In genomic region chr18:24417465-24417864, GRCh38 we compare ENCODE assay signal across 23 cellular contexts. TPM values are rescaled to one million over a fixed set of nuclear protein-coding genes. Genes with fewer than 3 reads are reported as not detected.
DNase-seq lines count a peak whose midpoint lies in the region; ATAC-seq, FAIRE-seq and TF ChIP-seq lines count a peak whose summit lies in the region.
"Had no signal": no experiment of that assay in that cellular context is flagged by ENCODE, and none has a peak within 500 bp of the region (broad histone marks: within the 10 kb centered on the region; RNA-seq: fewer than 3 reads in every experiment).

No MANE protein-coding gene starts in this region.

- H3K18ac ChIP-seq in H1 (ENCODE audit: extremely low read depth, low read length): no peak overlapping the region

- H3K4me3 ChIP-seq in GM23338 (no peak overlapping the region), H1 (ENCODE audit: extremely low read depth in 1 of 4, insufficient read depth in 2 of 4, low read depth in 3 of 4, low read length in 4 of 4) (no peak overlapping the region), neuron (ENCODE audit: low read length) (no peak overlapping the region)
- H3K4me3 ChIP-seq: A549, K562 had no signal

- no peak overlapping the region for H3K9ac ChIP-seq in H1 (replicated peaks in 1 of 4; ENCODE audit: extremely low read depth in 1 of 4, low read depth in 3 of 4, low read length in 3 of 4)

- H3K27ac ChIP-seq in GM23338 (ENCODE audit: low read depth): no peak overlapping the region
- H3K27ac ChIP-seq in H1 (ENCODE audit: low read depth, low read length): no peak overlapping the region
- H3K27ac ChIP-seq: 22Rv1, A549, C4-2B had no signal

- H3K36me3 ChIP-seq in GM23338 (ENCODE audit: insufficient read depth): no peaks in the 10 kb centered on the region
- no peaks in the 10 kb centered on the region for H3K36me3 ChIP-seq in H1 (ENCODE audit: control insufficient read depth in 2 of 4, insufficient read depth in 4 of 4, low read length in 3 of 4)
- H3K36me3 ChIP-seq in neuron (ENCODE audit: insufficient read depth, low read length): no peaks in the 10 kb centered on the region

- no peak for TF ChIP-seq RAD21 in H1 (IDR thresholded peaks at IDR 0.05 in 1 of 2, conservative IDR thresholded peaks at IDR 0.05 in 1 of 2; ENCODE audit: low read depth in 2 of 2, low read length in 2 of 2)

- H3K4ac ChIP-seq in H1 (replicated peaks; ENCODE audit: insufficient read length, low read depth, low read length): no peak overlapping the region

- no peak overlapping the region for H3K4me3 Mint-ChIP-seq in GM23338
- H3K4me3 Mint-ChIP-seq: CD4-positive, alpha-beta T cell had no signal

- no peak overlapping the region for H3K56ac ChIP-seq in H1 (replicated peaks; ENCODE audit: insufficient read length, low read depth, low read length)

- no peak overlapping the region for H2BK12ac ChIP-seq in H1 (ENCODE audit: low read depth, low read length)

- no peak for FAIRE-seq in H1 (lab: Jason Lieb, UNC)
- FAIRE-seq: A549, D721Med, G401.6, GM12892, GM18507, H54, HTR-8/SVneo, K562 had no signal

- 86% methylated on average over 3 of the region's 3 CpGs; no CpG with 5 or more reads in 1 of the 2 experiments for WGBS in H1 (ENCODE audit: extremely low coverage in 1 of 2, insufficient coverage in 1 of 2, insufficient read length in 1 of 2, insufficient replicate concordance in 2 of 2, low coverage in 1 of 2, low lambda C conversion rate in 2 of 2, missing lambda C conversion rate in 1 of 2), 2 experiments

- CTCF ChIA-PET in H1 (lab: Charles Lee; ENCODE audit: partially characterized antibody): interaction anchor here (0.8 to 6.4 kb wide), 5 partner anchors 11 to 241 kb away, joined by 3 to 107 read pairs (median 4); no protein-coding TSS in a partner anchor

- H3K23ac ChIP-seq in H1 (ENCODE audit: insufficient read length): no peak overlapping the region

- no peaks in the 10 kb centered on the region for H3K79me2 ChIP-seq in GM23338 (replicated peaks; ENCODE audit: insufficient read depth)
- no peaks in the 10 kb centered on the region for H3K79me2 ChIP-seq in H1 (ENCODE audit: control insufficient read depth in 1 of 2, insufficient read depth in 2 of 2, low read length in 2 of 2)

- H3K36me3 Mint-ChIP-seq in GM23338 (ENCODE audit: low read depth): no peaks in the 10 kb centered on the region

- H3K9me2 ChIP-seq in GM23338 (ENCODE audit: insufficient read depth): no peaks in the 10 kb centered on the region

- POLR2A ChIA-PET in H1 (lab: Charles Lee; ENCODE audit: partially characterized antibody): interaction anchor here (1.7 to 2.1 kb wide), 2 partner anchors 9 to 10 kb away, joined by 5 to 10 read pairs; partner anchors contain the start of gene IMPACT

- no peaks in the 10 kb centered on the region for H3K9me3 Mint-ChIP-seq in GM23338
- H3K9me3 Mint-ChIP-seq: CD4-positive, alpha-beta T cell had no signal

- TF ChIP-seq CTCF in GM23338 (conservative IDR thresholded peaks at IDR 0.05; ENCODE audit: low read depth in 2 of 2): no peak
- no peak for TF ChIP-seq CTCF in H1 (IDR thresholded peaks at IDR 0.05; ENCODE audit: control extremely low read depth in 1 of 3, insufficient read depth in 1 of 3, low read depth in 1 of 3, low read length in 3 of 3)

- H3K9me3 ChIP-seq in H1 (ENCODE audit: insufficient read depth in 2 of 2, low read depth in 1 of 2, low read length in 1 of 2) (no peaks in the 10 kb centered on the region), neuron (ENCODE audit: low read length) (no peaks in the 10 kb centered on the region)
- H3K9me3 ChIP-seq: A549, Caco-2 had no signal

- no peak overlapping the region for H4K91ac ChIP-seq in H1 (replicated peaks; ENCODE audit: insufficient read length, low read length)

- H3K4me1 Mint-ChIP-seq in GM23338: peaks cover 3% of the 10 kb centered on the region

- no peak overlapping the region for H3K14ac ChIP-seq in H1 (ENCODE audit: insufficient read length)

- H3F3A ChIP-seq in GM23338 (replicated peaks; ENCODE audit: low read depth): 0 out of 2 replicates have a peak, but pooled peaks cover 3% of the 10 kb centered on the region

- no peaks in the 10 kb centered on the region for H3K27me3 ChIP-seq in GM23338 (ENCODE audit: insufficient read depth)
- H3K27me3 ChIP-seq in H1 (replicated peaks in 1 of 4; ENCODE audit: control insufficient read depth in 3 of 4, extremely low read depth in 1 of 4, insufficient read depth in 3 of 4, low read length in 3 of 4): no peaks in the 10 kb centered on the region
- H3K27me3 ChIP-seq in neuron (ENCODE audit: insufficient read depth, low read length): no peaks in the 10 kb centered on the region

- no peak overlapping the region for H3K27ac Mint-ChIP-seq in GM23338
- H3K27ac Mint-ChIP-seq: CD4-positive, alpha-beta T cell had no signal

- DNase-seq in GM23338 (ENCODE audit: low spot score): no peak
- no peak for DNase-seq in H1 (ENCODE audit: low read depth in 1 of 2, low spot score in 2 of 2)
- no peak for DNase-seq in NCI-H446 (lab: John Stamatoyannopoulos, UW)
- DNase-seq in islet precursor cell: no peak
- DNase-seq: AML-193; Caco-2; CD4-positive, alpha-beta T cell; HCEC 1CT; IMR-90 had no signal

- no peaks in the 10 kb centered on the region for H3K23me2 ChIP-seq in H1 (ENCODE audit: low read depth, low read length)

- H2BK15ac ChIP-seq in H1 (ENCODE audit: low read length): no peak overlapping the region

- TF ChIP-seq EP300 in H1 (IDR thresholded peaks at IDR 0.05; ENCODE audit: borderline replicate concordance in 1 of 2, low read depth in 2 of 2, low read length in 2 of 2): no peak

- H4K8ac ChIP-seq in H1 (ENCODE audit: extremely low read depth, insufficient read depth, low read length): no peak overlapping the region

- no peaks in the 10 kb centered on the region for H3K4me1 ChIP-seq in GM23338 (ENCODE audit: insufficient read depth)
- peaks cover 0 to 4% (median 0%) of the 10 kb centered on the region in 4 experiments; a peak in 1 of 7 replicates for H3K4me1 ChIP-seq in H1 (replicated peaks in 1 of 4; ENCODE audit: control insufficient read depth in 3 of 4, insufficient read depth in 4 of 4, low read length in 3 of 4)
- H3K4me1 ChIP-seq in neuron (ENCODE audit: insufficient read depth, low read length): peaks cover 3% of the 10 kb centered on the region
- H3K4me1 ChIP-seq: A549 had no signal

- no peak for TF ChIP-seq POLR2A in H1 (IDR thresholded peaks at IDR 0.05; ENCODE audit: control extremely low read depth in 1 of 2, low read depth in 2 of 2, low read length in 2 of 2)

- no peak overlapping the region for H4K5ac ChIP-seq in H1 (ENCODE audit: insufficient read length, low read depth, low read length)

- no peak for ATAC-seq in GM23338
- no peak for ATAC-seq in SK-N-SH treated with all-trans-retinoic acid at 6 μM for 48 hours
- no peak for ATAC-seq in HG03139 (IDR thresholded peaks at IDR 0.05; ENCODE audit: unreplicated experiment)
- ATAC-seq: A549, K562 had no signal

- no peak overlapping the region for H2BK5ac ChIP-seq in H1 (ENCODE audit: low read depth, low read length)

- H3K4me2 ChIP-seq in GM23338: no peak overlapping the region
- H3K4me2 ChIP-seq in H1 (ENCODE audit: insufficient read depth in 1 of 2, low read depth in 2 of 2, low read length in 2 of 2): no peak overlapping the region
- H3K4me2 ChIP-seq: A549 had no signal

- H3K79me1 ChIP-seq in H1 (ENCODE audit: low read depth, low read length): no peaks in the 10 kb centered on the region

- no peaks in the 10 kb centered on the region for H4K20me1 ChIP-seq in GM23338 (replicated peaks; ENCODE audit: insufficient read depth)
- no peaks in the 10 kb centered on the region for H4K20me1 ChIP-seq in H1 (replicated peaks in 1 of 2; ENCODE audit: control insufficient read depth in 1 of 2, insufficient read depth in 2 of 2, low read length in 2 of 2)

- no peak overlapping the region for H2BK120ac ChIP-seq in H1 (replicated peaks; ENCODE audit: low read depth, low read length)

- peaks cover 6% of the 10 kb centered on the region for H3K27me3 Mint-ChIP-seq in GM23338 (ENCODE audit: insufficient read depth, low read depth, poor library complexity)

- H2AFZ ChIP-seq in GM23338: peak overlapping the region; percentile 26; the same call in 1 of the 2 replicates
- H2AFZ ChIP-seq in H1 (ENCODE audit: low read length): 0 out of 2 replicates have a peak overlapping the region, but pooled peaks have one; percentile 3
- peak overlapping the region; percentile 34 for H2AFZ ChIP-seq in neuron (ENCODE audit: low read depth, low read length)

- H2AK5ac ChIP-seq in H1 (ENCODE audit: low read depth, low read length): no peak overlapping the region

- no peak overlapping the region for H2BK20ac ChIP-seq in H1 (ENCODE audit: low read length)

RNA-seq across cellular contexts. Expression of gene IMPACT, which starts 9.0 kb away (rescaled TPM):
- 42.1 and 46.6 TPM in 2 replicates for total RNA-seq in GM23338 (2014; rRNA removed; shearing (Covaris generic))
- polyA plus RNA-seq in GM23338 (2016; fragmentation: Nextera tagmentation; extraction: Ambion mirVana) (43.8 and 47.6 TPM in 2 replicates), H1 (2011; rRNA removed) (19.1 and 31.1 TPM in 2 replicates)
- total RNA-seq in H1 (2021; fragmentation: NEBNext Ultra II Directional; extraction: Animal tissue kit (Norgen Biotek cat#: 25700)): 44.6 and 50.6 TPM in 2 replicates
- 29.7 TPM for polyA plus RNA-seq in H1 (2011; cell fraction: cytosol; rRNA removed)
- 4.6 TPM for polyA plus RNA-seq in H1 (2011; cell fraction: nucleus; rRNA removed)
- 29.2 to 60.2 TPM (median 32.2 TPM) in 4 replicates for polyA plus RNA-seq in H1 (2012, experiment 1 of 2)
- 2.7 TPM for polyA plus RNA-seq in H1 (2012, experiment 2 of 2)
- 28.5 TPM for polyA plus RNA-seq in H1 (2013, experiment 1 of 2)
- 29.3 TPM for polyA plus RNA-seq in H1 (2013, experiment 2 of 2)
- polyA minus RNA-seq in H1 (2011; rRNA and poly(A)+ RNA removed): 16.7 and 26.9 TPM in 2 replicates
- polyA minus RNA-seq in H1 (2011; cell fraction: cytosol; rRNA and poly(A)+ RNA removed): 14.2 TPM
- polyA minus RNA-seq in H1 (2011; cell fraction: nucleus; rRNA and poly(A)+ RNA removed): 17.6 TPM

RNA-seq across cellular contexts. Expression of gene OSBPL1A, which starts 19.8 kb away (rescaled TPM):
- total RNA-seq in GM23338 (2014; rRNA removed; shearing (Covaris generic)): 64.8 and 71.4 TPM in 2 replicates
- polyA plus RNA-seq in GM23338 (2016; fragmentation: Nextera tagmentation; extraction: Ambion mirVana): 55.6 and 67.5 TPM in 2 replicates
- 74.9 and 77.1 TPM in 2 replicates for total RNA-seq in H1 (2021; fragmentation: NEBNext Ultra II Directional; extraction: Animal tissue kit (Norgen Biotek cat#: 25700))
- 29.9 and 53.2 TPM in 2 replicates for polyA plus RNA-seq in H1 (2011; rRNA removed)
- polyA plus RNA-seq in H1 (2011; cell fraction: cytosol; rRNA removed): 55.1 TPM
- 45.3 TPM for polyA plus RNA-seq in H1 (2011; cell fraction: nucleus; rRNA removed)
- polyA plus RNA-seq in H1 (2012, experiment 1 of 2): 66.7 to 94.5 TPM (median 73.0 TPM) in 4 replicates
- polyA plus RNA-seq in H1 (2012, experiment 2 of 2): 22.1 TPM
- polyA plus RNA-seq in H1 (2013, experiment 1 of 2): 65.7 TPM
- 62.0 TPM for polyA plus RNA-seq in H1 (2013, experiment 2 of 2)
- 71.0 and 117 TPM in 2 replicates for polyA minus RNA-seq in H1 (2011; rRNA and poly(A)+ RNA removed)
- 47.5 TPM for polyA minus RNA-seq in H1 (2011; cell fraction: cytosol; rRNA and poly(A)+ RNA removed)
- 77.0 TPM for polyA minus RNA-seq in H1 (2011; cell fraction: nucleus; rRNA and poly(A)+ RNA removed)

RNA-seq across cellular contexts. Expression of gene HRH4, which starts 43.0 kb away (rescaled TPM):
- 0.17 TPM in 1 of 2 replicates, not detected in the other for total RNA-seq in GM23338 (2014; rRNA removed; shearing (Covaris generic))
- polyA plus RNA-seq in GM23338 (2016; fragmentation: Nextera tagmentation; extraction: Ambion mirVana) (0.07 TPM in 1 of 2 replicates, not detected in the other), H1 (2011; rRNA removed) (0.02 and 0.03 TPM in 2 replicates)
- total RNA-seq in H1 (2021; fragmentation: NEBNext Ultra II Directional; extraction: Animal tissue kit (Norgen Biotek cat#: 25700)): not detected in 2 replicates
- polyA plus RNA-seq in H1 (2011; cell fraction: cytosol; rRNA removed): not detected
- not detected for polyA plus RNA-seq in H1 (2011; cell fraction: nucleus; rRNA removed)
- 0.28 TPM in 1 of 4 replicates, not detected in the others for polyA plus RNA-seq in H1 (2012, experiment 1 of 2)
- polyA plus RNA-seq in H1 (2012, experiment 2 of 2): not detected
- 0.02 TPM for polyA plus RNA-seq in H1 (2013, experiment 1 of 2)
- polyA plus RNA-seq in H1 (2013, experiment 2 of 2): 0.02 TPM
- polyA minus RNA-seq in H1 (2011; rRNA and poly(A)+ RNA removed): not detected in 2 replicates
- not detected for polyA minus RNA-seq in H1 (2011; cell fraction: cytosol; rRNA and poly(A)+ RNA removed)
- not detected for polyA minus RNA-seq in H1 (2011; cell fraction: nucleus; rRNA and poly(A)+ RNA removed)
- total RNA-seq: Caco-2, IMR-90, K562 had no signal
- polyA plus RNA-seq: BJ, IMR-90, K562 had no signal
